Comparison of ENCODE assay signal across 2 cellular contexts in genomic region chr19:19106061-19106551, GRCh38.
TF ChIP-seq lines count a peak whose summit lies in the region.

No MANE protein-coding gene starts in this region.

TF ChIP-seq in endothelial cell of umbilical vein, 7 proteins besides CTCF, POLR2A, EP300 and RAD21:
- TF ChIP-seq MYC (IDR thresholded peaks at IDR 0.05; ENCODE audit: low read depth, low read length) = no peak
- TF ChIP-seq POLR2AphosphoS5 (IDR thresholded peaks at IDR 0.05; ENCODE audit: insufficient read depth, low read depth, low read length) = no peak
- no peak for TF ChIP-seq EZH2 (IDR thresholded peaks at IDR 0.05; ENCODE audit: borderline replicate concordance, low read depth, low read length, severe bottlenecking)
- TF ChIP-seq JUN (IDR thresholded peaks at IDR 0.05; ENCODE audit: borderline replicate concordance, insufficient read depth, insufficient read length, low read depth) = no peak
- TF ChIP-seq GATA2 (IDR thresholded peaks at IDR 0.05; ENCODE audit: insufficient read depth, insufficient read length, low read depth, low read length) = no peak
- no peak for TF ChIP-seq FOS (IDR thresholded peaks at IDR 0.05; ENCODE audit: borderline replicate concordance, insufficient read depth, low read length)
- TF ChIP-seq MAX (IDR thresholded peaks at IDR 0.05; ENCODE audit: insufficient read depth, insufficient read length) = no peak

TF ChIP-seq in HepG2, 621 proteins besides CTCF, POLR2A, EP300 and RAD21:
- no peak for TF ChIP-seq ZNF609 (CRISPR knock-in tag; IDR thresholded peaks at IDR 0.05; ENCODE audit: borderline replicate concordance)
- TF ChIP-seq MLX (CRISPR knock-in tag; IDR thresholded peaks at IDR 0.05) = no peak
- no peak for TF ChIP-seq ZBTB33 (CRISPR knock-in tag; IDR thresholded peaks at IDR 0.05)
- TF ChIP-seq NFYC (CRISPR knock-in tag; IDR thresholded peaks at IDR 0.05) = no peak
- no peak for TF ChIP-seq ESRRA (CRISPR knock-in tag; IDR thresholded peaks at IDR 0.05; ENCODE audit: low read depth)
- no peak for TF ChIP-seq BHLHE40 (IDR thresholded peaks at IDR 0.05; ENCODE audit: low read length)
- TF ChIP-seq HDAC2 (CRISPR knock-in tag; IDR thresholded peaks at IDR 0.05) = no peak
- no peak for TF ChIP-seq ZNF543 (CRISPR knock-in tag; IDR thresholded peaks at IDR 0.05)
- TF ChIP-seq GABPA (IDR thresholded peaks at IDR 0.05; ENCODE audit: low read depth, low read length) = no peak
- TF ChIP-seq GABPA (CRISPR knock-in tag; IDR thresholded peaks at IDR 0.05; ENCODE audit: low read depth) = no peak
- TF ChIP-seq TCF7 (IDR thresholded peaks at IDR 0.05; ENCODE audit: low read depth) = no peak
